ENCODE assay signal across 26 cellular contexts in the genomic region with DNA sequence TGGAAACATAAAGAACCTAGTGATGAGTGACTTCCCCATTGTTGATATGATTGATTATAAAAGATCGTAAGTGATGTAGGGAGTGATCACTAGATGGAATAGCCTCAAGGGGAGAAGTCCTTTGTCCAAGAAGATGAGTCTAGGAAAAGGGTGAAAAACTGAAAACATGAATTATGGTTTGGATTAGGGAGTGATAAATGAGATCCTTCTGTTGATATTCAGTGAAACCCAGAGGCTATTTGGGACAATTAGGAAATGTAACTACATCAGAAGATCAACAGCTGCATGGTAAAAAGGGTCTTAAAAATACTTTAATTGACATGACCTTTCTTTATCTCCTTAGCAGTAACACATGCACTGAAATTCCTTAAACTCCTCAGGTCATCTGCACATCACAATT.
"Had no signal": no experiment of that assay in that cellular context is flagged by ENCODE, and none has a peak within 500 bp of the region (broad histone marks: within the 10 kb centered on the region; RNA-seq: fewer than 3 reads in every experiment).

No MANE protein-coding gene starts in this region.

- H3K4me1 Mint-ChIP-seq: IgD-negative memory B cell, T-cell had no signal

- H3K36me3 Mint-ChIP-seq: IgD-negative memory B cell, T-cell had no signal

- FAIRE-seq: HTR-8/SVneo, K562, RCC 7860 had no signal

- H3K27me3 Mint-ChIP-seq: IgD-negative memory B cell, T-cell had no signal

- H3K27me3 ChIP-seq: SJSA1 had no signal

- H3K4me3 Mint-ChIP-seq: IgD-negative memory B cell, T-cell had no signal

- DNase-seq: Kasumi-1, MM.1S, NCI-H1092 treated with DMSO at 0.1 percent for 48 hours, NCI-H1436, NCI-H187, NCI-H2029, NCI-H2081 treated with DMSO at 0.1 percent for 48 hours, NCI-H2171, NCI-H226, NCI-H446, NCI-H510A, NCI-H524 treated with DMSO at 0.1 percent for 48 hours, NCI-H69, NCI-H774, Right ventricle myocardium superior, RPMI8226, SIG-M5, SW 1271, T-cell had no signal

- H3K27ac ChIP-seq: HL-60, KMS-11, SJSA1 had no signal

- H3K4me1 ChIP-seq: SJSA1 had no signal

- ATAC-seq: K562, T-cell had no signal

- H3K27ac Mint-ChIP-seq: IgD-negative memory B cell, T-cell had no signal
